ENCODE assay signal across 31 cellular contexts in the genomic region with DNA sequence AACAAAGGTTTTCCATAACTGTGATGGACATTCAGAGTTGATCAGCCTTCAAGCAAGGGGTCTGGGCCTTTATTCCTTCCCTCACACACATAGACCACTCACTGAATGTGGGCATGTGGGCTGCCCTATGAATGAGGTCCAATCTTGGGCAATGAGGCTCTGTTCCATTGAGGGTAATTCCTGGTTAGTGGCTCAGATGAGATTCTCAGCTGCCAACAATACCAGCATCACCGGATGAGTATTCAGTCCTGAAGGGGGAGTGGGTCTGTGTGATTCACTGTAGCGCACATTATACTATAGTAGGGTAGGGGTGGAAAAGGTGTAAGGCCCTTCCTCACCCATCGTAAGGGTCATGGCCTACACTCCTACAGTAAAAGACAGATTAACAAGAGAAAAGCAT.
"Had no signal": no experiment of that assay in that cellular context is flagged by ENCODE, and none has a peak within 500 bp of the region (broad histone marks: within the 10 kb centered on the region; RNA-seq: fewer than 3 reads in every experiment).

No MANE protein-coding gene starts in this region.

- H3K36me3 ChIP-seq: adrenal gland, esophagus squamous epithelium, gastroesophageal sphincter had no signal

- H3K9me3 ChIP-seq: adrenal gland, body of pancreas, esophagus squamous epithelium, gastroesophageal sphincter had no signal

- FAIRE-seq: colon had no signal

- DNase-seq: activated CD4-positive, alpha-beta memory T cell treated with anti-CD3 and anti-CD28 coated beads for 36 hours; activated CD4-positive, alpha-beta T cell treated with anti-CD3 and anti-CD28 coated beads for 36 hours; activated CD4-positive, alpha-beta T cell treated with anti-CD3 and anti-CD28 coated beads, Interleukin-2, amount 10 ng/mL, durations not matched to agents 24 days and 14 days; activated CD4-positive, CD25-positive, alpha-beta regulatory T cell; activated CD4-positive, CD25-positive, alpha-beta regulatory T cell treated with anti-CD3 and anti-CD28 coated beads, Interleukin-2, amount 50 U/mL, for 72 hours; activated CD8-positive, alpha-beta memory T cell treated with anti-CD3 and anti-CD28 coated beads, Interleukin-2, amount 10 ng/mL, durations not matched to agents 7 days and 5 days; activated CD8-positive, alpha-beta memory T cell treated with anti-CD3 and anti-CD28 coated beads, Interleukin-2, amount 50 U/mL, for 4 hours; activated CD8-positive, alpha-beta T cell treated with anti-CD3 and anti-CD28 coated beads, Interleukin-2, amount 10 ng/mL, durations not matched to agents 7 days and 5 days; activated effector memory CD4-positive, alpha-beta T cell treated with anti-CD3 and anti-CD28 coated beads, Interleukin-2, amount 50 U/mL, for 16 hours; activated naive CD4-positive, alpha-beta T cell treated with anti-CD3 and anti-CD28 coated beads for 36 hours; activated naive CD8-positive, alpha-beta T cell treated with anti-CD3 and anti-CD28 coated beads for 36 hours; activated naive CD8-positive, alpha-beta T cell treated with anti-CD3 and anti-CD28 coated beads, Interleukin-2, amount 50 U/mL, for 24 hours; activated T-cell treated with anti-CD3 and anti-CD28 coated beads, Interleukin-2, amount 50 U/mL, for 1 hour; activated T-cell treated with anti-CD3 and anti-CD28 coated beads, Interleukin-2, amount 50 U/mL, for 48 hours; adrenal gland; amygdala; aorta; body of pancreas; caudate nucleus; cortex of kidney; dermis blood vessel endothelial cell; effector CD4-positive, alpha-beta T cell; effector memory CD8-positive, alpha-beta T cell; esophagus squamous epithelium; foreskin melanocyte; T-helper 1 cell; T-helper 17 cell; T1000 had no signal

- H3K4me3 ChIP-seq: adrenal gland, body of pancreas, esophagus squamous epithelium, gastroesophageal sphincter had no signal

- H3K4me1 ChIP-seq: adrenal gland had no signal

- H3K27ac ChIP-seq: adrenal gland, body of pancreas, epithelial cell of prostate, esophagus squamous epithelium, gastroesophageal sphincter had no signal

- H3K27me3 ChIP-seq: adrenal gland, body of pancreas, esophagus squamous epithelium, gastroesophageal sphincter had no signal

- ATAC-seq: activated CD4-positive, alpha-beta T cell treated with anti-CD3 and anti-CD28 coated beads for 36 hours; activated CD8-positive, alpha-beta memory T cell treated with anti-CD3 and anti-CD28 coated beads, Interleukin-2, amount 10 ng/mL, durations not matched to agents 7 days and 5 days; activated CD8-positive, alpha-beta T cell treated with anti-CD3 and anti-CD28 coated beads, Interleukin-2, amount 10 ng/mL, durations not matched to agents 7 days and 5 days; activated naive CD8-positive, alpha-beta T cell treated with anti-CD3 and anti-CD28 coated beads, Interleukin-2, amount 50 U/mL, for 24 hours; body of pancreas; effector memory CD8-positive, alpha-beta T cell; gastroesophageal sphincter; T-helper 17 cell had no signal
